In the genomic region with DNA sequence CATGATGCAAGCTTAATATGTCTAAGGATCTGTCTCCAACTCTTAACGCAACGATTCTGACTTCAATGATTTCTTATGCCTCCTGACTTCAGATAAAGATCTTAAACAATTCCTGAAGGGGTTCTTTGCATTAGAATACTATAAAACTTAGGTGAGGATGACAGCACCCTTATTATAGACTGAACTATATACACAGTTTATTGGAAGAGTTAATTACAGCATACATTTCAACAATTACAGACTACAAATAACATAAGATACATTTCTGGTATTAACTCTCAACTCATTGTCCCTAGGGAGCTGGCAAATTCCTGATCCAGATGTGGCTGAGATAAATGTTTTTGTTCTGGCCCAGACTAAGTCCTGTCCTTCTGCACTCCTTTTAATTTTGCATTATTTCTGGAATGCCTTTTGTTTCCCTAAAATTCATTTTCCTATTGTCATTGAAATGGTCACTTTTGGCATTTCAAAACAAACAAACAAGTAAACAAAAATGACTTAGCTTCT, we compare ENCODE assay signal across 19 cellular contexts.
"Had no signal": no experiment of that assay in that cellular context is flagged by ENCODE, and none has a peak within 500 bp of the region (broad histone marks: within the 10 kb centered on the region; RNA-seq: fewer than 3 reads in every experiment).

No MANE protein-coding gene starts in this region.

- H3K27me3 ChIP-seq: esophagus muscularis mucosa, gastrocnemius medialis, heart right ventricle, neutrophil, sigmoid colon, testis, tibial nerve had no signal

- H3K36me3 ChIP-seq: esophagus muscularis mucosa, gastrocnemius medialis, heart right ventricle, neutrophil, sigmoid colon, tibial nerve had no signal

- H3K4me1 ChIP-seq: gastrocnemius medialis, testis had no signal

- H3K9me3 ChIP-seq: esophagus muscularis mucosa, gastrocnemius medialis, heart right ventricle, neutrophil, sigmoid colon, testis, tibial nerve had no signal

- DNase-seq: effector memory CD8-positive, alpha-beta T cell; gastrocnemius medialis; heart right ventricle; islet precursor cell; mammary epithelial cell; midbrain; naive B cell; posterior cingulate gyrus; sigmoid colon; stimulated activated CD4-positive, alpha-beta T cell treated with anti-CD3 and anti-CD28 coated beads, Interleukin-2, amount 100 ng/mL, for 24 hours; stimulated activated CD4-positive, alpha-beta T cell treated with anti-CD3 and anti-CD28 coated beads, Interleukin-4, amount 100 ng/mL, for 4 hours; stimulated activated naive B cell treated with anti-CD40 and anti-IgM and Interleukin-4, amounts not matched to agents 10 μg/mL and 1 μg/mL and 100 μg/mL, for 72 hours; stimulated activated naive CD8-positive, alpha-beta T cell treated with anti-CD3 and anti-CD28 coated beads, Interleukin-15, amount 100 ng/mL, for 72 hours; testis had no signal

- H3K4me3 ChIP-seq: esophagus muscularis mucosa, gastrocnemius medialis, heart right ventricle, sigmoid colon, skin epidermis, testis, tibial nerve had no signal

- H3K27ac ChIP-seq: epithelial cell of prostate, esophagus muscularis mucosa, gastrocnemius medialis, heart right ventricle, neutrophil, skin epidermis, testis, tibial nerve had no signal
